In genomic region chr18:59646946-59647307, GRCh38 we compare ENCODE assay signal across 20 cellular contexts. TPM values are rescaled to one million over a fixed set of nuclear protein-coding genes. Genes with fewer than 3 reads are reported as not detected.
A peak's percentile ranks its signal among the peaks of the same experiment; 100 is the strongest.
DNase-seq lines count a peak whose midpoint lies in the region; ATAC-seq, FAIRE-seq and TF ChIP-seq lines count a peak whose summit lies in the region.
"Had no signal": no experiment of that assay in that cellular context is flagged by ENCODE, and none has a peak within 500 bp of the region (broad histone marks: within the 10 kb centered on the region; RNA-seq: fewer than 3 reads in every experiment).

No MANE protein-coding gene starts in this region.

- H3K9ac ChIP-seq in parathyroid adenoma, result no peak overlapping the region

- H3K4me3 ChIP-seq in A549 (no peak overlapping the region), parathyroid adenoma (ENCODE audit: low read depth, low read length) (no peak overlapping the region)
- H3K4me3 ChIP-seq: SJCRH30 had no signal

- peaks cover 35% of the 10 kb centered on the region for H3K36me3 Mint-ChIP-seq in HFFc6 (ENCODE audit: low read depth)

- CTCF ChIA-PET in A549 (lab: Yijun Ruan, JAX), result interaction anchor here (1.0 to 1.4 kb wide), 2 partner anchors 15 to 187 kb away, joined by 3 read pairs; no protein-coding TSS in a partner anchor

- POLR2A ChIA-PET in A549 (lab: Yijun Ruan, JAX), result no interaction called here

- H3K27me3 ChIP-seq in parathyroid adenoma (ENCODE audit: control insufficient read depth, insufficient read depth, low read length), result no peaks in the 10 kb centered on the region
- H3K27me3 ChIP-seq: SJCRH30 had no signal

- no peak overlapping the region for H2AFZ ChIP-seq in parathyroid adenoma

- TF ChIP-seq POLR2A in A549 (IDR thresholded peaks at IDR 0.05; ENCODE audit: low read length), result no peak

- no peak for TF ChIP-seq RAD21 in A549 (conservative IDR thresholded peaks at IDR 0.05 in 1 of 2, IDR thresholded peaks at IDR 0.05 in 1 of 2)

- TF ChIP-seq CTCF in A549 (IDR thresholded peaks at IDR 0.05), result no peak
- no peak for TF ChIP-seq CTCF in HFFc6 (IDR thresholded peaks at IDR 0.05)
- no peak for TF ChIP-seq CTCF in parathyroid adenoma (IDR thresholded peaks at IDR 0.05)

- H3K4me1 Mint-ChIP-seq in HFFc6 (ENCODE audit: low read depth), result peaks cover 73% of the 10 kb centered on the region
- H3K4me1 Mint-ChIP-seq: IgD-negative memory B cell had no signal

- 69% methylated on average over 2 of the region's 2 CpGs for WGBS in A549 (ENCODE audit: missing lambda C conversion rate)

- H3K4me1 ChIP-seq in A549 (no peaks in the 10 kb centered on the region), parathyroid adenoma (no peaks in the 10 kb centered on the region)
- H3K4me1 ChIP-seq: SJCRH30 had no signal

- ATAC-seq in A549 (no peak), GM21723 (IDR thresholded peaks at IDR 0.05; ENCODE audit: unreplicated experiment) (no peak), HG03045 (IDR thresholded peaks at IDR 0.05; ENCODE audit: unreplicated experiment) (no peak)
- ATAC-seq in stimulated activated naive CD8-positive, alpha-beta T cell treated with anti-CD3 and anti-CD28 coated beads, Interleukin-15, Interleukin-2, amounts not matched to agents 100 U/mL and 50 U/mL, for 24 hours, result no peak

- no peaks in the 10 kb centered on the region for H3K36me3 ChIP-seq in parathyroid adenoma (ENCODE audit: control insufficient read depth, insufficient read depth, low read length)
- H3K36me3 ChIP-seq: SJCRH30 had no signal

- H3K9me3 ChIP-seq in A549 (no peaks in the 10 kb centered on the region), parathyroid adenoma (ENCODE audit: control insufficient read depth, low read length) (no peaks in the 10 kb centered on the region)
- H3K9me3 ChIP-seq: SJCRH30 had no signal

- FAIRE-seq in A549 (lab: Jason Lieb, UNC), result no peak
- FAIRE-seq: G401.6, GM12891 had no signal

- no peaks in the 10 kb centered on the region for H3K9me3 Mint-ChIP-seq in HFFc6

- H3K27ac ChIP-seq in A549 (no peak overlapping the region), parathyroid adenoma (no peak overlapping the region)
- H3K27ac ChIP-seq: SJCRH30 had no signal

- DNase-seq in A549 (ENCODE audit: low read depth in 1 of 2, low spot score in 1 of 2), result no peak
- no peak for DNase-seq in HFFc6
- DNase-seq in fibroblast of peridontal ligament (ENCODE audit: extremely low read depth), result peak; percentile 64
- no peak for DNase-seq in activated T-cell treated with anti-CD3 and anti-CD28 coated beads for 4 hours
- DNase-seq in stimulated activated naive CD8-positive, alpha-beta T cell treated with anti-CD3 and anti-CD28 coated beads, Interleukin-15, Interleukin-2, amounts not matched to agents 100 U/mL and 50 U/mL, for 24 hours, result no peak
- DNase-seq: 8988T, AML-193, DMS79, NCI-H1417, NCI-H2029, NCI-H2171 treated with DMSO at 0.1 percent for 48 hours, NCI-H510A, SJCRH30 had no signal

- peak overlapping the region; percentile 73 for H3K27ac Mint-ChIP-seq in HFFc6
- H3K27ac Mint-ChIP-seq: IgD-negative memory B cell had no signal

- H3K4me2 ChIP-seq in A549, result no peak overlapping the region
- H3K4me2 ChIP-seq in parathyroid adenoma (ENCODE audit: low read length), result peak overlapping the region; percentile 5

- peaks cover 3% of the 10 kb centered on the region for H3K27me3 Mint-ChIP-seq in HFFc6 (ENCODE audit: insufficient read depth)

- peak overlapping the region; percentile 63 for H3K4me3 Mint-ChIP-seq in HFFc6
- H3K4me3 Mint-ChIP-seq: IgD-negative memory B cell had no signal

- no peaks in the 10 kb centered on the region for H3K79me2 ChIP-seq in parathyroid adenoma

- TF ChIP-seq EP300 in A549 (IDR thresholded peaks at IDR 0.05), result no peak

TF ChIP-seq in A549, 52 proteins besides CTCF, POLR2A, EP300 and RAD21:
- TF ChIP-seq CHD2 (IDR thresholded peaks at IDR 0.05; ENCODE audit: low read length, partially characterized antibody) (no peak), TP53 (CRISPR knock-in tag; IDR thresholded peaks at IDR 0.05) (no peak), MAFK (IDR thresholded peaks at IDR 0.05; ENCODE audit: partially characterized antibody) (peak; percentile 2), HEYL (CRISPR knock-in tag; IDR thresholded peaks at IDR 0.05) (no peak), EHMT2 (IDR thresholded peaks at IDR 0.05; ENCODE audit: low read depth) (no peak)

RNA-seq across cellular contexts. Expression of gene CCBE1, which starts 50.3 kb away (rescaled TPM):
- polyA plus RNA-seq in A549 (2011; rRNA removed) (3.0 and 4.3 TPM in 2 replicates), A549 (2017; fragmentation: RNase III; extraction: RNeasy Plus Mini Kit Qiagen cat#74134 plus additional on column Dnase treatment) (9.7 to 10.4 TPM (median 9.9 TPM) in 3 replicates)
- polyA plus RNA-seq in A549 (2012; cell fraction: cytosol; rRNA removed), result 3.8 and 3.9 TPM in 2 replicates
- 6.3 and 8.2 TPM in 2 replicates for polyA plus RNA-seq in A549 (2012; cell fraction: nucleus; rRNA removed)
- polyA minus RNA-seq in A549 (2011; rRNA and poly(A)+ RNA removed), result 3.7 and 5.5 TPM in 2 replicates
- 100 to 1,000 TPM; 161 to 223 (median 206) TPM for total RNA-seq in HFFc6 (2021; fragmentation: NEBNext Ultra II Directional; extraction: Animal tissue kit (Norgen Biotek cat#: 25700))
- total RNA-seq: H4, SJCRH30 had no signal
- polyA plus RNA-seq: IgD-negative memory B cell had no signal
